ENCODE assay signal across 20 cellular contexts in genomic region chr4:22721189-22721588, GRCh38. TPM values are rescaled to one million over a fixed set of nuclear protein-coding genes. Genes with fewer than 3 reads are reported as not detected.
DNase-seq lines count a peak whose midpoint lies in the region; ATAC-seq and TF ChIP-seq lines count a peak whose summit lies in the region.
"Had no signal": no experiment of that assay in that cellular context is flagged by ENCODE, and none has a peak within 500 bp of the region (broad histone marks: within the 10 kb centered on the region; RNA-seq: fewer than 3 reads in every experiment).

No MANE protein-coding gene starts in this region.

- H3K27ac ChIP-seq in smooth muscle cell (ENCODE audit: low read depth): no peak overlapping the region
- H3K27ac ChIP-seq: 22Rv1; BLaER1 treated with 17β-estradiol and CSF1 and Interleukin-3, amounts not matched to agents 10 nM and 100 nM had no signal

- H3K27me3 ChIP-seq in smooth muscle cell (ENCODE audit: low read depth): no peaks in the 10 kb centered on the region
- H3K27me3 ChIP-seq: BE2C; BLaER1 treated with 17β-estradiol and CSF1 and Interleukin-3, amounts not matched to agents 10 nM and 100 nM had no signal

- H3K27me3 Mint-ChIP-seq in activated T-helper 2 cell treated with anti-CD3 and anti-CD28 coated beads, Interferon-gamma antibody, Interleukin-2, Interleukin-4, amounts not matched to agents 10 μg/mL and 5 μg/mL and 100 μg/mL, durations not matched to agents 14 hours and 24 hours and 36 hours (ENCODE audit: low read depth): peaks cover 10% of the 10 kb centered on the region
- H3K27me3 Mint-ChIP-seq: CD4-positive, alpha-beta T cell; CD8-positive, alpha-beta memory T cell had no signal

- no peaks in the 10 kb centered on the region for H3K4me1 Mint-ChIP-seq in activated T-helper 2 cell treated with anti-CD3 and anti-CD28 coated beads, Interferon-gamma antibody, Interleukin-2, Interleukin-4, amounts not matched to agents 10 μg/mL and 5 μg/mL and 100 μg/mL, durations not matched to agents 14 hours and 24 hours and 36 hours (ENCODE audit: low read depth)
- H3K4me1 Mint-ChIP-seq: CD14-positive monocyte; CD8-positive, alpha-beta memory T cell had no signal

- 77% methylated on average over 1 of the region's 1 CpG for WGBS in smooth muscle cell (ENCODE audit: low lambda C conversion rate)

- ATAC-seq in GM18907 (IDR thresholded peaks at IDR 0.05; ENCODE audit: unreplicated experiment) (peak; percentile 51), HG03354 (IDR thresholded peaks at IDR 0.05; ENCODE audit: poor library complexity, severe bottlenecking, unreplicated experiment) (peak; percentile 59)

- H3K36me3 ChIP-seq in smooth muscle cell (ENCODE audit: low read depth): no peaks in the 10 kb centered on the region
- H3K36me3 ChIP-seq: BE2C; BLaER1 treated with 17β-estradiol and CSF1 and Interleukin-3, amounts not matched to agents 10 nM and 100 nM had no signal

- H3K4me3 ChIP-seq in smooth muscle cell: no peak overlapping the region
- H3K4me3 ChIP-seq: BLaER1 treated with 17β-estradiol and CSF1 and Interleukin-3, amounts not matched to agents 10 nM and 100 nM had no signal

- TF ChIP-seq CTCF in smooth muscle cell (IDR thresholded peaks at IDR 0.05; ENCODE audit: borderline replicate concordance, insufficient read depth, poor library complexity, severe bottlenecking): no peak

- H2AFZ ChIP-seq in smooth muscle cell (ENCODE audit: low read depth): peak overlapping the region; percentile 31

- no peak overlapping the region for H3K27ac Mint-ChIP-seq in activated T-helper 2 cell treated with anti-CD3 and anti-CD28 coated beads, Interferon-gamma antibody, Interleukin-2, Interleukin-4, amounts not matched to agents 10 μg/mL and 5 μg/mL and 100 μg/mL, durations not matched to agents 14 hours and 24 hours and 36 hours
- H3K27ac Mint-ChIP-seq: CD4-positive, alpha-beta T cell; CD8-positive, alpha-beta memory T cell had no signal

- no peaks in the 10 kb centered on the region for H3K36me3 Mint-ChIP-seq in activated T-helper 2 cell treated with anti-CD3 and anti-CD28 coated beads, Interferon-gamma antibody, Interleukin-2, Interleukin-4, amounts not matched to agents 10 μg/mL and 5 μg/mL and 100 μg/mL, durations not matched to agents 14 hours and 24 hours and 36 hours (ENCODE audit: low read depth)
- H3K36me3 Mint-ChIP-seq: CD14-positive monocyte; CD8-positive, alpha-beta memory T cell had no signal

- no peaks in the 10 kb centered on the region for H3K9me3 Mint-ChIP-seq in activated T-helper 2 cell treated with anti-CD3 and anti-CD28 coated beads, Interferon-gamma antibody, Interleukin-2, Interleukin-4, amounts not matched to agents 10 μg/mL and 5 μg/mL and 100 μg/mL, durations not matched to agents 14 hours and 24 hours and 36 hours
- H3K9me3 Mint-ChIP-seq: CD4-positive, alpha-beta T cell had no signal

- H4K20me1 ChIP-seq in smooth muscle cell (ENCODE audit: low read depth): no peaks in the 10 kb centered on the region
- H4K20me1 ChIP-seq: BLaER1 treated with 17β-estradiol and CSF1 and Interleukin-3, amounts not matched to agents 10 nM and 100 nM had no signal

- H3K9ac ChIP-seq in smooth muscle cell (ENCODE audit: low read depth): no peak overlapping the region
- H3K9ac ChIP-seq: BLaER1 treated with 17β-estradiol and CSF1 and Interleukin-3, amounts not matched to agents 10 nM and 100 nM had no signal

- DNase-seq in NCI-H526 treated with DMSO at 0.1 percent for 48 hours (lab: John Stamatoyannopoulos, UW) (peak; percentile 79), smooth muscle cell (lab: John Stamatoyannopoulos, UW; ENCODE audit: unreplicated experiment) (no peak), NCI-H1436 (lab: John Stamatoyannopoulos, UW) (no peak), AML-193 (lab: John Stamatoyannopoulos, UW) (no peak)
- no peak for DNase-seq in activated T-helper 2 cell treated with anti-CD3 and anti-CD28 coated beads, Interferon-gamma antibody, Interleukin-2, Interleukin-4, amounts not matched to agents 10 μg/mL and 5 μg/mL and 100 μg/mL, durations not matched to agents 14 hours and 24 hours and 36 hours (ENCODE audit: low spot score)
- DNase-seq: BE2C; CD4-positive, alpha-beta T cell; CD8-positive, alpha-beta memory T cell; DMS 273 treated with DMSO at 0.1 percent for 48 hours; DMS79; EL; GDM1; GOT3; HCEC 1CT had no signal

- no peaks in the 10 kb centered on the region for H3K4me1 ChIP-seq in smooth muscle cell (ENCODE audit: low read depth)
- H3K4me1 ChIP-seq: BE2C; BLaER1 treated with 17β-estradiol and CSF1 and Interleukin-3, amounts not matched to agents 10 nM and 100 nM had no signal

- H3K4me2 ChIP-seq in smooth muscle cell: no peak overlapping the region
- H3K4me2 ChIP-seq: BLaER1 treated with 17β-estradiol and CSF1 and Interleukin-3, amounts not matched to agents 10 nM and 100 nM had no signal

- H3K4me3 Mint-ChIP-seq in activated T-helper 2 cell treated with anti-CD3 and anti-CD28 coated beads, Interferon-gamma antibody, Interleukin-2, Interleukin-4, amounts not matched to agents 10 μg/mL and 5 μg/mL and 100 μg/mL, durations not matched to agents 14 hours and 24 hours and 36 hours (ENCODE audit: low read depth): no peak overlapping the region
- H3K4me3 Mint-ChIP-seq: CD14-positive monocyte; CD4-positive, alpha-beta T cell; CD8-positive, alpha-beta memory T cell had no signal

- no peaks in the 10 kb centered on the region for H3K79me2 ChIP-seq in smooth muscle cell (ENCODE audit: low read depth)

- H3F3A ChIP-seq in smooth muscle cell (ENCODE audit: low read depth): no peaks in the 10 kb centered on the region

- intact Hi-C loops in activated T-helper 2 cell treated with anti-CD3 and anti-CD28 coated beads, Interferon-gamma antibody, Interleukin-2, Interleukin-4, amounts not matched to agents 10 μg/mL and 5 μg/mL and 100 μg/mL, durations not matched to agents 14 hours and 24 hours and 36 hours (cut with micrococcal nuclease): no loop called here

- H3K9me3 ChIP-seq in smooth muscle cell (replicated peaks; ENCODE audit: low read depth): no peaks in the 10 kb centered on the region
- H3K9me3 ChIP-seq: BE2C; BLaER1 treated with 17β-estradiol and CSF1 and Interleukin-3, amounts not matched to agents 10 nM and 100 nM had no signal

RNA-seq across cellular contexts. Expression of gene GBA3, which starts 28.5 kb away (rescaled TPM):
- not detected in 2 replicates for total RNA-seq in smooth muscle cell
- polyA plus RNA-seq in smooth muscle cell: not detected in 2 replicates
- total RNA-seq in activated T-helper 2 cell treated with anti-CD3 and anti-CD28 coated beads, Interferon-gamma antibody, Interleukin-2, Interleukin-4, amounts not matched to agents 10 μg/mL and 5 μg/mL and 100 μg/mL, durations not matched to agents 14 hours and 24 hours and 36 hours: 0.09 TPM in 1 of 2 replicates, not detected in the other
- total RNA-seq: CD4-positive, alpha-beta T cell; CD8-positive, alpha-beta memory T cell had no signal
- polyA plus RNA-seq: AG04450; CD14-positive monocyte; CD8-positive, alpha-beta memory T cell had no signal
